26 cellular contexts compared by ENCODE assay signal in genomic region chr20:15739056-15739455, GRCh38.
"Had no signal": no experiment of that assay in that cellular context is flagged by ENCODE, and none has a peak within 500 bp of the region (broad histone marks: within the 10 kb centered on the region; RNA-seq: fewer than 3 reads in every experiment).

No MANE protein-coding gene starts in this region.

- H3K9ac ChIP-seq: neural progenitor cell had no signal

- H3K4me3 ChIP-seq: esophagus squamous epithelium, lower lobe of right lung, neural progenitor cell, thoracic aorta, uterus had no signal

- H3K9me3 Mint-ChIP-seq: activated naive CD4-positive, alpha-beta T cell treated with anti-CD3 and anti-CD28 coated beads, Interleukin-2, amount 50 U/mL, for 24 hours; activated naive CD8-positive, alpha-beta T cell treated with anti-CD3 and anti-CD28 coated beads, Interleukin-2, amount 50 U/mL, for 24 hours; endodermal cell; neural progenitor cell had no signal

- H3K27ac ChIP-seq: esophagus squamous epithelium, lower lobe of right lung, neural progenitor cell, thoracic aorta, uterus had no signal

- H3K36me3 ChIP-seq: esophagus squamous epithelium, lower lobe of right lung, neural progenitor cell, thoracic aorta, uterus had no signal

- H3K4me3 Mint-ChIP-seq: activated CD4-positive, alpha-beta T cell treated with anti-CD3 and anti-CD28 coated beads for 36 hours; activated CD8-positive, alpha-beta memory T cell treated with anti-CD3 and anti-CD28 coated beads, Interleukin-2, amount 10 ng/mL, durations not matched to agents 7 days and 5 days; activated CD8-positive, alpha-beta T cell treated with anti-CD3 and anti-CD28 coated beads, Interleukin-2, amount 10 ng/mL, durations not matched to agents 7 days and 5 days; activated naive CD4-positive, alpha-beta T cell treated with anti-CD3 and anti-CD28 coated beads, Interleukin-2, amount 50 U/mL, for 24 hours; activated naive CD8-positive, alpha-beta T cell treated with anti-CD3 and anti-CD28 coated beads, Interleukin-2, amount 50 U/mL, for 24 hours; endodermal cell; natural killer cell; neural progenitor cell; stimulated activated effector memory CD8-positive, alpha-beta T cell treated with anti-CD3 and anti-CD28 coated beads, Interleukin-12 subunit alpha, Interleukin-12 subunit beta, amount 100 ng/mL, for 72 hours; stimulated activated naive CD8-positive, alpha-beta T cell treated with anti-CD3 and anti-CD28 coated beads, Interleukin-15, Interleukin-2, amounts not matched to agents 100 ng/mL and 50 ng/mL, for 24 hours had no signal

- H3K9me3 ChIP-seq: esophagus squamous epithelium, lower lobe of right lung, thoracic aorta, uterus had no signal

- H3K4me1 Mint-ChIP-seq: activated CD4-positive, alpha-beta T cell treated with anti-CD3 and anti-CD28 coated beads for 36 hours; activated CD8-positive, alpha-beta memory T cell treated with anti-CD3 and anti-CD28 coated beads, Interleukin-2, amount 10 ng/mL, durations not matched to agents 7 days and 5 days; activated naive CD4-positive, alpha-beta T cell treated with anti-CD3 and anti-CD28 coated beads, Interleukin-2, amount 50 U/mL, for 24 hours; activated naive CD8-positive, alpha-beta T cell treated with anti-CD3 and anti-CD28 coated beads, Interleukin-2, amount 50 U/mL, for 24 hours; natural killer cell; neural progenitor cell; stimulated activated effector memory CD8-positive, alpha-beta T cell treated with anti-CD3 and anti-CD28 coated beads, Interleukin-12 subunit alpha, Interleukin-12 subunit beta, amount 100 ng/mL, for 72 hours had no signal

- H3K4me1 ChIP-seq: esophagus squamous epithelium, lower lobe of right lung, neural progenitor cell, uterus had no signal

- H3K27me3 ChIP-seq: esophagus squamous epithelium, neural progenitor cell, uterus had no signal

- H3K4me2 ChIP-seq: neural progenitor cell had no signal

- H2AFZ ChIP-seq: neural progenitor cell had no signal

- DNase-seq: activated CD4-positive, alpha-beta T cell treated with anti-CD3 and anti-CD28 coated beads for 36 hours; activated CD4-positive, CD25-positive, alpha-beta regulatory T cell; activated CD8-positive, alpha-beta memory T cell treated with anti-CD3 and anti-CD28 coated beads, Interleukin-2, amount 10 ng/mL, durations not matched to agents 7 days and 5 days; activated CD8-positive, alpha-beta T cell treated with anti-CD3 and anti-CD28 coated beads, Interleukin-2, amount 10 ng/mL, durations not matched to agents 7 days and 5 days; activated naive CD8-positive, alpha-beta T cell treated with anti-CD3 and anti-CD28 coated beads, Interleukin-2, amount 50 U/mL, for 24 hours; activated T-cell treated with anti-CD3 and anti-CD28 coated beads, Interleukin-2, amount 50 U/mL, for 48 hours; amygdala; central memory CD4-positive, alpha-beta T cell; endodermal cell; esophagus squamous epithelium; head of caudate nucleus; hypothalamus; lower lobe of right lung; mesendoderm; natural killer cell; right cardiac atrium; stimulated activated CD4-positive, alpha-beta T cell treated with anti-CD3 and anti-CD28 coated beads, Interleukin-12 subunit alpha, Interleukin-12 subunit beta, amount 100 ng/mL, for 4 hours; stimulated activated CD4-positive, alpha-beta T cell treated with anti-CD3 and anti-CD28 coated beads, Interleukin-4, amount 100 ng/mL, for 1 hour; trophoblast cell; uterus had no signal

- H3K36me3 Mint-ChIP-seq: activated CD8-positive, alpha-beta memory T cell treated with anti-CD3 and anti-CD28 coated beads, Interleukin-2, amount 10 ng/mL, durations not matched to agents 7 days and 5 days; activated naive CD4-positive, alpha-beta T cell treated with anti-CD3 and anti-CD28 coated beads, Interleukin-2, amount 50 U/mL, for 24 hours; natural killer cell; neural progenitor cell; stimulated activated effector memory CD8-positive, alpha-beta T cell treated with anti-CD3 and anti-CD28 coated beads, Interleukin-12 subunit alpha, Interleukin-12 subunit beta, amount 100 ng/mL, for 72 hours had no signal

- H3K27me3 Mint-ChIP-seq: activated CD4-positive, alpha-beta T cell treated with anti-CD3 and anti-CD28 coated beads for 36 hours; activated CD8-positive, alpha-beta memory T cell treated with anti-CD3 and anti-CD28 coated beads, Interleukin-2, amount 10 ng/mL, durations not matched to agents 7 days and 5 days; activated naive CD4-positive, alpha-beta T cell treated with anti-CD3 and anti-CD28 coated beads, Interleukin-2, amount 50 U/mL, for 24 hours; activated naive CD8-positive, alpha-beta T cell treated with anti-CD3 and anti-CD28 coated beads, Interleukin-2, amount 50 U/mL, for 24 hours; stimulated activated naive CD8-positive, alpha-beta T cell treated with anti-CD3 and anti-CD28 coated beads, Interleukin-15, Interleukin-2, amounts not matched to agents 100 ng/mL and 50 ng/mL, for 24 hours had no signal

- H3K27ac Mint-ChIP-seq: activated CD4-positive, alpha-beta T cell treated with anti-CD3 and anti-CD28 coated beads for 36 hours; activated CD8-positive, alpha-beta memory T cell treated with anti-CD3 and anti-CD28 coated beads, Interleukin-2, amount 10 ng/mL, durations not matched to agents 7 days and 5 days; activated CD8-positive, alpha-beta T cell treated with anti-CD3 and anti-CD28 coated beads, Interleukin-2, amount 10 ng/mL, durations not matched to agents 7 days and 5 days; activated naive CD4-positive, alpha-beta T cell treated with anti-CD3 and anti-CD28 coated beads, Interleukin-2, amount 50 U/mL, for 24 hours; activated naive CD8-positive, alpha-beta T cell treated with anti-CD3 and anti-CD28 coated beads, Interleukin-2, amount 50 U/mL, for 24 hours; activated T-helper 2 cell treated with anti-CD3 and anti-CD28 coated beads, Interferon-gamma antibody, Interleukin-2, Interleukin-4, amounts not matched to agents 10 μg/mL and 5 μg/mL and 100 μg/mL, durations not matched to agents 14 hours and 24 hours and 36 hours; endodermal cell; natural killer cell; neural progenitor cell; stimulated activated effector memory CD8-positive, alpha-beta T cell treated with anti-CD3 and anti-CD28 coated beads, Interleukin-12 subunit alpha, Interleukin-12 subunit beta, amount 100 ng/mL, for 72 hours; stimulated activated naive CD8-positive, alpha-beta T cell treated with anti-CD3 and anti-CD28 coated beads, Interleukin-15, Interleukin-2, amounts not matched to agents 100 ng/mL and 50 ng/mL, for 24 hours had no signal
